1 cellular context compared by ENCODE assay signal in genomic region chr13:114219406-114219805, GRCh38.
TF ChIP-seq lines count a peak whose summit lies in the region.

No MANE protein-coding gene starts in this region.

TF ChIP-seq in endothelial cell of umbilical vein, 7 proteins besides CTCF, POLR2A, EP300 and RAD21:
- TF ChIP-seq GATA2 (IDR thresholded peaks at IDR 0.05; ENCODE audit: insufficient read depth, insufficient read length, low read depth, low read length) (peak; percentile 65), MYC (IDR thresholded peaks at IDR 0.05; ENCODE audit: low read depth, low read length) (no peak)
